Comparison of ENCODE assay signal across 12 cellular contexts in genomic region chr2:84856785-84857184, GRCh38. TPM values are rescaled to one million over a fixed set of nuclear protein-coding genes. Genes with fewer than 3 reads are reported as not detected.
DNase-seq lines count a peak whose midpoint lies in the region; ATAC-seq, FAIRE-seq and TF ChIP-seq lines count a peak whose summit lies in the region.
"Had no signal": no experiment of that assay in that cellular context is flagged by ENCODE, and none has a peak within 500 bp of the region (broad histone marks: within the 10 kb centered on the region; RNA-seq: fewer than 3 reads in every experiment).

No MANE protein-coding gene starts in this region.

- WGBS in pancreas, 2 donors: 81 to 86% methylated on average over 6 of the region's 6 CpGs

- H3K4me1 ChIP-seq in BLaER1 treated with 17β-estradiol and CSF1 and Interleukin-3, amounts not matched to agents 10 nM and 100 nM: peaks cover 26 to 39% (median 31%) of the 10 kb centered on the region in 10 experiments
- H3K4me1 ChIP-seq in OCI-LY7 (ENCODE audit: insufficient read depth, low read length, poor library complexity, severe bottlenecking): no peaks in the 10 kb centered on the region
- no peaks in the 10 kb centered on the region for H3K4me1 ChIP-seq in pancreas
- H3K4me1 ChIP-seq in colonic mucosa: no peaks in the 10 kb centered on the region

- peaks cover 0 to 10% (median 0%) of the 10 kb centered on the region in 11 experiments; a peak in 2 of 22 replicates for H3K36me3 ChIP-seq in BLaER1 treated with 17β-estradiol and CSF1 and Interleukin-3, amounts not matched to agents 10 nM and 100 nM
- H3K36me3 ChIP-seq in OCI-LY7 (ENCODE audit: insufficient read depth, low read length): no peaks in the 10 kb centered on the region
- H3K36me3 ChIP-seq in pancreas: no peaks in the 10 kb centered on the region
- H3K36me3 ChIP-seq in colonic mucosa: no peaks in the 10 kb centered on the region

- no peak for TF ChIP-seq CTCF in OCI-LY7 (conservative IDR thresholded peaks at IDR 0.05; ENCODE audit: low read length)
- TF ChIP-seq CTCF in pancreas (IDR thresholded peaks at IDR 0.05): no peak
- no peak for TF ChIP-seq CTCF in colonic mucosa (IDR thresholded peaks at IDR 0.05)

- no peaks in the 10 kb centered on the region for H4K20me1 ChIP-seq in BLaER1 treated with 17β-estradiol and CSF1 and Interleukin-3, amounts not matched to agents 10 nM and 100 nM
- H4K20me1 ChIP-seq in OCI-LY7 (ENCODE audit: insufficient read depth, low read length): no peaks in the 10 kb centered on the region

- CTCF ChIA-PET in OCI-LY7 (lab: Charles Lee; ENCODE audit: unreplicated experiment): interaction anchor here (0.6 kb wide), 1 partner anchor 248 kb away, joined by 3 read pairs; no protein-coding TSS in a partner anchor

- peaks cover 37% of the 10 kb centered on the region for H3K36me3 Mint-ChIP-seq in activated naive CD8-positive, alpha-beta T cell treated with anti-CD3 and anti-CD28 coated beads, Interleukin-2, amount 50 U/mL, for 24 hours (ENCODE audit: low read depth)

- ATAC-seq in HG02798 (IDR thresholded peaks at IDR 0.05; ENCODE audit: poor library complexity, unreplicated experiment): peak; percentile 59
- ATAC-seq in activated naive CD8-positive, alpha-beta T cell treated with anti-CD3 and anti-CD28 coated beads, Interleukin-2, amount 50 U/mL, for 24 hours: peak; percentile 95
- no peak for ATAC-seq in pancreas

- H3K9ac ChIP-seq in BLaER1 treated with 17β-estradiol and CSF1 and Interleukin-3, amounts not matched to agents 10 nM and 100 nM: no peak overlapping the region
- H3K9ac ChIP-seq in colonic mucosa (ENCODE audit: low read depth in 2 of 2, low read length in 2 of 2): no peak overlapping the region

- H3K9me3 Mint-ChIP-seq in activated naive CD8-positive, alpha-beta T cell treated with anti-CD3 and anti-CD28 coated beads, Interleukin-2, amount 50 U/mL, for 24 hours: peaks cover 12% of the 10 kb centered on the region

- H2AFZ ChIP-seq in OCI-LY7 (ENCODE audit: low read length): no peak overlapping the region; the same call in 1 of the 2 replicates

- H3K27ac ChIP-seq in BLaER1 treated with 17β-estradiol and CSF1 and Interleukin-3, amounts not matched to agents 10 nM and 100 nM: peak overlapping the region in 5 of 11 experiments; percentile 23 to 55 (median 45); a peak in 8 of 22 replicates
- H3K27ac ChIP-seq in OCI-LY7 (ENCODE audit: low read depth, low read length, poor library complexity, severe bottlenecking) (no peak overlapping the region), pancreas (no peak overlapping the region), colonic mucosa (no peak overlapping the region)
- H3K27ac ChIP-seq: C4-2B had no signal

- intact Hi-C loops in OCI-LY7 (cut with micrococcal nuclease; ENCODE audit: unreplicated experiment) (no loop called here), pancreas (cut with DNase I) (no loop called here), colonic mucosa (cut with DNase I) (loop anchor here (10.0 kb wide), 1 partner anchor 332 kb away; no protein-coding TSS in a partner anchor)

- peaks cover 28 to 40% (median 30%) of the 10 kb centered on the region in 11 experiments for H3K9me3 ChIP-seq in BLaER1 treated with 17β-estradiol and CSF1 and Interleukin-3, amounts not matched to agents 10 nM and 100 nM (replicated peaks in 1 of 11)
- H3K9me3 ChIP-seq in OCI-LY7 (ENCODE audit: low read length) (peaks cover 4% of the 10 kb centered on the region; the same call in 1 of the 2 replicates), pancreas (no peaks in the 10 kb centered on the region), colonic mucosa (no peaks in the 10 kb centered on the region)

- peak overlapping the region; percentile 6 to 74 (median 44); a peak in 20 of 22 replicates for H3K4me2 ChIP-seq in BLaER1 treated with 17β-estradiol and CSF1 and Interleukin-3, amounts not matched to agents 10 nM and 100 nM
- H3K4me2 ChIP-seq in OCI-LY7 (ENCODE audit: low read length): no peak overlapping the region

- H3K79me2 ChIP-seq in OCI-LY7 (ENCODE audit: insufficient read depth, low read depth, low read length): no peaks in the 10 kb centered on the region

- peak overlapping the region; percentile 66 for H3K4me3 Mint-ChIP-seq in activated naive CD8-positive, alpha-beta T cell treated with anti-CD3 and anti-CD28 coated beads, Interleukin-2, amount 50 U/mL, for 24 hours

- no peak overlapping the region for H3K4me3 ChIP-seq in BLaER1 treated with 17β-estradiol and CSF1 and Interleukin-3, amounts not matched to agents 10 nM and 100 nM
- H3K4me3 ChIP-seq in OCI-LY7 (ENCODE audit: low read depth, low read length, poor library complexity, severe bottlenecking) (no peak overlapping the region), pancreas (no peak overlapping the region), colonic mucosa (no peak overlapping the region)

- no peaks in the 10 kb centered on the region for H3K27me3 Mint-ChIP-seq in activated naive CD8-positive, alpha-beta T cell treated with anti-CD3 and anti-CD28 coated beads, Interleukin-2, amount 50 U/mL, for 24 hours

- POLR2A ChIA-PET in OCI-LY7 (lab: Charles Lee): interaction anchor here (0.5 to 1.7 kb wide), 2 partner anchors 32 to 75 kb away, joined by 3 read pairs; no protein-coding TSS in a partner anchor

- peaks cover 90% of the 10 kb centered on the region for H3K4me1 Mint-ChIP-seq in activated naive CD8-positive, alpha-beta T cell treated with anti-CD3 and anti-CD28 coated beads, Interleukin-2, amount 50 U/mL, for 24 hours

- DNase-seq in OCI-LY7 (ENCODE audit: low spot score) (peak; percentile 22), pancreas (no peak), colonic mucosa (no peak), mucosa of gallbladder (ENCODE audit: low spot score) (no peak), OCI-M2 (lab: John Stamatoyannopoulos, UW; ENCODE audit: unreplicated experiment) (no peak)
- no peak for DNase-seq in activated naive CD8-positive, alpha-beta T cell treated with anti-CD3 and anti-CD28 coated beads, Interleukin-2, amount 50 U/mL, for 24 hours
- DNase-seq: NCI-H1417, Right ventricle myocardium superior had no signal

- no TSS peak for BruUV-seq in OCI-LY7 (replicated peaks; lab: Mats Ljungman, UMichigan)

- peak overlapping the region; percentile 84 for H3K27ac Mint-ChIP-seq in activated naive CD8-positive, alpha-beta T cell treated with anti-CD3 and anti-CD28 coated beads, Interleukin-2, amount 50 U/mL, for 24 hours

- FAIRE-seq in pancreas (lab: Jason Lieb, UNC): no peak
- FAIRE-seq: GM18507 had no signal

- no peaks in the 10 kb centered on the region for H3K9me2 ChIP-seq in OCI-LY7 (ENCODE audit: insufficient read depth, low read length)

- H3K27me3 ChIP-seq in BLaER1 treated with 17β-estradiol and CSF1 and Interleukin-3, amounts not matched to agents 10 nM and 100 nM: no peaks in the 10 kb centered on the region
- H3K27me3 ChIP-seq in pancreas (no peaks in the 10 kb centered on the region), colonic mucosa (no peaks in the 10 kb centered on the region)

RNA-seq across cellular contexts. Expression of gene TRABD2A, which starts 24.1 kb away (rescaled TPM):
- total RNA-seq in OCI-LY7 (2014; rRNA removed; shearing (Covaris generic)): 0.49 and 1.9 TPM in 2 replicates
- total RNA-seq in OCI-LY7 (2022) (1.6 and 1.8 TPM in 2 replicates), pancreas (under 1 TPM in 5 of 6 donors, not detected in 1; 0.19 to 0.59 (median 0.28) TPM), colonic mucosa (100 to 1,000 TPM in 1 of 2 donors, 10 to 100 TPM in 1; 88.1 to 158 TPM), mucosa of gallbladder (0.52 TPM)
- under 1 TPM; 0.27 to 0.33 TPM for polyA plus RNA-seq in pancreas

RNA-seq across cellular contexts. Expression of gene TMSB10, which starts 48.7 kb away (rescaled TPM):
- total RNA-seq in OCI-LY7 (2014; rRNA removed; shearing (Covaris generic)): 1,901 and 3,039 TPM in 2 replicates
- total RNA-seq in OCI-LY7 (2022) (869 and 903 TPM in 2 replicates), pancreas (100 to 1,000 TPM; 134 to 700 (median 213) TPM), colonic mucosa (1,000 to 10,000 TPM; 2,226 to 3,150 TPM), mucosa of gallbladder (999 TPM)
- 1,000 to 10,000 TPM in 1 of 2 donors, 100 to 1,000 TPM in 1; 585 to 1,099 TPM for polyA plus RNA-seq in pancreas

Comparison
In these comparisons a context has a peak if more than half of its experiments do, and no peak if none do; other contexts are left out.
1. ATAC-seq: peak in HG02798 (single experiment) and activated naive CD8-positive, alpha-beta T cell treated with anti-CD3 and anti-CD28 coated beads, Interleukin-2, amount 50 U/mL, for 24 hours (single experiment); none in pancreas (0 of 4).
2. RNA of gene TRABD2A, which starts 24.1 kb away (total RNA-seq): 88.1 to 158 TPM in colonic mucosa; 0.49 to 1.9 TPM in OCI-LY7, 0.52 TPM in mucosa of gallbladder (single experiment) and 0.19 to 0.59 TPM in pancreas; every median in the first group is over 10 times any median in the second.